In the genomic region with DNA sequence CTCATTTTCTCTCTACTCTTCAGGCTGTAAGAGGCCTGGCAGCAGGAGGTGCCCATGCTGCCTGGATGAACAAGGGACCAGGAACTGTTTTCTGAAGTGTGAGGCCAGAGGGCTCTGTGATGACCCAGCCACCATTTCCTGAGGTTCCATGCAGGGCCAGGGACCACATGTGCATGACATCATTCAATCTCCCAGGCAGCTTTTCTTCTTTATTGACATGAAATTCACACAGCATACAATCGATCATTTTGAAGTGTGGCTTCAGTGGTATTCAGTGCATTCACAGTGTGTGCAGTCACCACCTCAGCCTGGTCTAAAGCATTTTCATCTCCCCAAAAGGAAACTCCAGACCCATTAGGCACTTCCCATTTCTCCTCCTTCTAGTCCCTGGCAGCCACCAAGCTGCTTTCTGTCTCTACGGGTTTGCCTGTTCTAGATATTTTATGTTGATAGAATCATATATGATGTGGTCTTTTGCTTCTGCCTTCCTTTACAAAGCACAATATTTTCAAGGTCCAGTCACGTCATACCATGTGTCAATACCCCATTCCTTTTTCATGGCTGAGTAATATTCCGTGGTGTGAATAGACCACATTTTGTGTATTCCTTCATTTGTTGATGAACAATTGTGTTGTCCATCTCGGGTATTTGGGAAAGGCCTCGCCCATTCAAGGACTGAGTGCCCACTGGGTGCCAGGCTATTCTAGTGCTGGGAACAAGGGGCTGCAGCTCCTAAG, we compare ENCODE assay signal across 25 cellular contexts.
DNase-seq lines count a peak whose midpoint lies in the region; FAIRE-seq and TF ChIP-seq lines count a peak whose summit lies in the region.
"Had no signal": no experiment of that assay in that cellular context is flagged by ENCODE, and none has a peak within 500 bp of the region (broad histone marks: within the 10 kb centered on the region; RNA-seq: fewer than 3 reads in every experiment).

No MANE protein-coding gene starts in this region.

- no peak for FAIRE-seq in HTR-8/SVneo (lab: Jason Lieb, UNC)
- FAIRE-seq: GM18507 had no signal

- peaks cover 25% of the 10 kb centered on the region for H3K4me1 ChIP-seq in DOHH2 (ENCODE audit: control insufficient read depth, low read length)
- H3K4me1 ChIP-seq: ascending aorta, heart left ventricle had no signal

- H3K36me3 ChIP-seq in DOHH2 (ENCODE audit: control insufficient read depth, low read length) = no peaks in the 10 kb centered on the region
- H3K36me3 ChIP-seq: ascending aorta, heart left ventricle had no signal

- peaks cover 11% of the 10 kb centered on the region for H3K9me3 Mint-ChIP-seq in progenitor cell of endocrine pancreas (ENCODE audit: low read depth)

- H3K9me3 ChIP-seq in DOHH2 (ENCODE audit: control insufficient read depth, insufficient read depth, low read length) = peaks cover 7% of the 10 kb centered on the region; the same call in 1 of the 2 replicates

- no peak overlapping the region for H3K4me3 ChIP-seq in DOHH2 (ENCODE audit: low read length)
- H3K4me3 ChIP-seq: ascending aorta, GM23338, heart left ventricle, skin epidermis had no signal

- no peaks in the 10 kb centered on the region for H3F3A ChIP-seq in DOHH2 (ENCODE audit: control insufficient read depth, insufficient read depth)

- no peak overlapping the region for H3K4me3 Mint-ChIP-seq in progenitor cell of endocrine pancreas (ENCODE audit: low read depth)
- H3K4me3 Mint-ChIP-seq: activated naive CD8-positive, alpha-beta T cell; activated T-helper 17 cell treated with anti-CD3 and anti-CD28 coated beads, Interleukin-2, amount 50 U/mL, for 72 hours; GM23338; IgD-negative memory B cell; naive B cell; WTC11 had no signal

- no peak overlapping the region; the same call in 1 of the 2 replicates for H3K4me2 ChIP-seq in DOHH2 (ENCODE audit: low read length)
- H3K4me2 ChIP-seq: GM23338 had no signal

- H3K27me3 ChIP-seq in DOHH2 (ENCODE audit: control insufficient read depth, low read length) = no peaks in the 10 kb centered on the region
- H3K27me3 ChIP-seq: ascending aorta, heart left ventricle had no signal

- no peaks in the 10 kb centered on the region for H4K20me1 ChIP-seq in DOHH2 (ENCODE audit: control insufficient read depth, insufficient read depth, low read depth, low read length)

- H3K27me3 Mint-ChIP-seq in progenitor cell of endocrine pancreas = peaks cover 5% of the 10 kb centered on the region
- H3K27me3 Mint-ChIP-seq: activated naive CD8-positive, alpha-beta T cell had no signal

- H3K9me2 ChIP-seq in DOHH2 (replicated peaks; ENCODE audit: control insufficient read depth, low read length) = no peaks in the 10 kb centered on the region

- TF ChIP-seq CTCF in DOHH2 (IDR thresholded peaks at IDR 0.05; ENCODE audit: low read depth, low read length, poor library complexity, severe bottlenecking) (no peak), progenitor cell of endocrine pancreas (IDR thresholded peaks at IDR 0.05; ENCODE audit: unreplicated experiment) (no peak)

- no peaks in the 10 kb centered on the region for H3K4me1 Mint-ChIP-seq in progenitor cell of endocrine pancreas (ENCODE audit: low read depth)
- H3K4me1 Mint-ChIP-seq: activated T-helper 17 cell treated with anti-CD3 and anti-CD28 coated beads, Interleukin-2, amount 50 U/mL, for 72 hours; GM23338; naive B cell; WTC11 had no signal

- peak overlapping the region; percentile 29 for H3K27ac Mint-ChIP-seq in progenitor cell of endocrine pancreas
- H3K27ac Mint-ChIP-seq: activated naive CD8-positive, alpha-beta T cell; activated T-helper 17 cell treated with anti-CD3 and anti-CD28 coated beads, Interleukin-2, amount 50 U/mL, for 72 hours; GM23338; IgD-negative memory B cell; naive B cell; WTC11 had no signal

- peak; percentile 28 for DNase-seq in HTR-8/SVneo (ENCODE audit: insufficient read length, low spot score)
- no peak for DNase-seq in caudate nucleus (lab: John Stamatoyannopoulos, UW)
- no peak for DNase-seq in progenitor cell of endocrine pancreas (ENCODE audit: low spot score, unreplicated experiment)
- DNase-seq in ureter (ENCODE audit: low spot score) = no peak
- DNase-seq in activated CD4-positive, alpha-beta T cell treated with anti-CD3 and anti-CD28 coated beads for 4 hours = no peak
- no peak for DNase-seq in activated naive CD4-positive, alpha-beta T cell treated with anti-CD3 and anti-CD28 coated beads, Interleukin-2, amount 50 U/mL, for 16 hours
- DNase-seq: activated CD8-positive, alpha-beta memory T cell treated with anti-CD3 and anti-CD28 coated beads, Interleukin-2, amount 50 U/mL, for 4 hours; Calu3; effector CD4-positive, alpha-beta T cell; naive B cell; NCI-H2081; NCI-H82; stimulated activated CD4-positive, alpha-beta T cell treated with anti-CD3 and anti-CD28 coated beads, Interleukin-2, amount 100 ng/mL, for 24 hours; T-helper 9 cell had no signal

- H3K79me2 ChIP-seq in DOHH2 (ENCODE audit: control insufficient read depth, low read length) = no peaks in the 10 kb centered on the region

- H3K27ac ChIP-seq in DOHH2 (ENCODE audit: low read depth, low read length) (peak overlapping the region; percentile 78), caudate nucleus (ENCODE audit: low read depth, low read length) (peak overlapping the region; percentile 67)
- H3K27ac ChIP-seq: ascending aorta, C4-2B, heart left ventricle, skin epidermis had no signal

- no peaks in the 10 kb centered on the region for H3K36me3 Mint-ChIP-seq in progenitor cell of endocrine pancreas (ENCODE audit: insufficient read depth)
- H3K36me3 Mint-ChIP-seq: activated naive CD8-positive, alpha-beta T cell; IgD-negative memory B cell had no signal
